In genomic region chr12:50084775-50085614, GRCh38 we compare ENCODE assay signal across 1 cellular context.
A peak's percentile ranks its signal among the peaks of the same experiment; 100 is the strongest.
TF ChIP-seq lines count a peak whose summit lies in the region.

SMARCD1 (plus strand) TSS chr12:50085342; CDS start chr12:50085370, 28 bp downstream.

TF ChIP-seq in HepG2, 621 proteins besides CTCF, POLR2A, EP300 and RAD21 (continued from another document and continues in another):
- peak; percentile 78 for TF ChIP-seq ZGPAT (CRISPR knock-in tag; IDR thresholded peaks at IDR 0.05)
- no peak for TF ChIP-seq NONO (IDR thresholded peaks at IDR 0.05)
- peak; percentile 67 for TF ChIP-seq NONO (CRISPR knock-in tag; conservative IDR thresholded peaks at IDR 0.05)
- no peak for TF ChIP-seq REPIN1 (CRISPR knock-in tag; IDR thresholded peaks at IDR 0.05; ENCODE audit: borderline replicate concordance, low read depth)
- TF ChIP-seq MATR3 (CRISPR knock-in tag; IDR thresholded peaks at IDR 0.05), result no peak
- no peak for TF ChIP-seq NAIF1 (CRISPR knock-in tag; IDR thresholded peaks at IDR 0.05; ENCODE audit: borderline replicate concordance)
- TF ChIP-seq CENPT (CRISPR knock-in tag; IDR thresholded peaks at IDR 0.05; ENCODE audit: low read depth), result no peak
- 0 out of 2 replicates have a peak, but pooled peaks have one; percentile 30 for TF ChIP-seq SALL2 (CRISPR knock-in tag; IDR thresholded peaks at IDR 0.05)
- no peak for TF ChIP-seq NR2F2 (IDR thresholded peaks at IDR 0.05; ENCODE audit: borderline replicate concordance, low read depth)
- peak; percentile 72; the same call in 1 of the 2 replicates for TF ChIP-seq DMAP1 (CRISPR knock-in tag; IDR thresholded peaks at IDR 0.05)
- no peak for TF ChIP-seq ZHX1 (CRISPR knock-in tag; IDR thresholded peaks at IDR 0.05; ENCODE audit: low read depth)
- no peak for TF ChIP-seq ARID3A (IDR thresholded peaks at IDR 0.05; ENCODE audit: low read depth, low read length)
- 0 out of 2 replicates have a peak, but pooled peaks have one; percentile 17 for TF ChIP-seq MAZ (IDR thresholded peaks at IDR 0.05; ENCODE audit: borderline replicate concordance, low read depth, low read length)
- TF ChIP-seq MAZ (CRISPR knock-in tag; IDR thresholded peaks at IDR 0.05; ENCODE audit: low read depth), result peak; percentile 63
- TF ChIP-seq PHF5A (CRISPR knock-in tag; IDR thresholded peaks at IDR 0.05; ENCODE audit: low read depth, unreplicated experiment), result no peak
- 0 out of 2 replicates have a peak, but pooled peaks have one; percentile 35 for TF ChIP-seq ZNF580 (CRISPR knock-in tag; IDR thresholded peaks at IDR 0.05; ENCODE audit: borderline replicate concordance, low read depth)
- TF ChIP-seq ZNF350 (CRISPR knock-in tag; IDR thresholded peaks at IDR 0.05; ENCODE audit: borderline replicate concordance, low read depth), result peak; percentile 44; the same call in 1 of the 2 replicates
- TF ChIP-seq ELF3 (CRISPR knock-in tag; IDR thresholded peaks at IDR 0.05), result peak; percentile 26; the same call in 1 of the 2 replicates
- TF ChIP-seq TBP (CRISPR knock-in tag; IDR thresholded peaks at IDR 0.05), result no peak
- no peak for TF ChIP-seq DNMT3B (CRISPR knock-in tag; conservative IDR thresholded peaks at IDR 0.05)
- peak; percentile 26; the same call in 1 of the 2 replicates for TF ChIP-seq PAXIP1 (CRISPR knock-in tag; conservative IDR thresholded peaks at IDR 0.05)
- TF ChIP-seq POGZ (CRISPR knock-in tag; IDR thresholded peaks at IDR 0.05), result peak; percentile 87
- peak; percentile 62 for TF ChIP-seq SRSF1 (optimal IDR thresholded peaks at IDR 0.05; ENCODE audit: low read depth, low read length)
- no peak for TF ChIP-seq JDP2 (CRISPR knock-in tag; IDR thresholded peaks at IDR 0.05; ENCODE audit: borderline replicate concordance)
- TF ChIP-seq ZNF142 (CRISPR knock-in tag; IDR thresholded peaks at IDR 0.05), result no peak
- no peak for TF ChIP-seq ZNF225 (CRISPR knock-in tag; IDR thresholded peaks at IDR 0.05)
- no peak for TF ChIP-seq ARID2 (CRISPR knock-in tag; IDR thresholded peaks at IDR 0.05; ENCODE audit: borderline replicate concordance)
- TF ChIP-seq SP4 (CRISPR knock-in tag; IDR thresholded peaks at IDR 0.05), result peak; percentile 65; the same call in 1 of the 2 replicates
- no peak for TF ChIP-seq ZFYVE20 (CRISPR knock-in tag; IDR thresholded peaks at IDR 0.05; ENCODE audit: borderline replicate concordance, low read depth)
- TF ChIP-seq ASH2L (IDR thresholded peaks at IDR 0.05; ENCODE audit: insufficient read length, low read depth, low read length), result peak; percentile 80
- 0 out of 2 replicates have a peak, but pooled peaks have one; percentile 31 for TF ChIP-seq YEATS4 (CRISPR knock-in tag; IDR thresholded peaks at IDR 0.05; ENCODE audit: borderline replicate concordance)
- TF ChIP-seq FOXO4 (CRISPR knock-in tag; conservative IDR thresholded peaks at IDR 0.05), result no peak
- TF ChIP-seq ZNF546 (CRISPR knock-in tag; conservative IDR thresholded peaks at IDR 0.05), result 0 out of 2 replicates have a peak, but pooled peaks have one; percentile 39
- peak; percentile 52; the same call in 1 of the 2 replicates for TF ChIP-seq ZNF747 (CRISPR knock-in tag; IDR thresholded peaks at IDR 0.05; ENCODE audit: borderline replicate concordance)
- TF ChIP-seq HCFC1 (IDR thresholded peaks at IDR 0.05; ENCODE audit: low read depth, low read length), result peak; percentile 44; the same call in 1 of the 2 replicates
- TF ChIP-seq NKX3-1 (CRISPR knock-in tag; IDR thresholded peaks at IDR 0.05), result no peak
- TF ChIP-seq ZSCAN20 (CRISPR knock-in tag; IDR thresholded peaks at IDR 0.05; ENCODE audit: borderline replicate concordance), result no peak
- peak; percentile 31; the same call in 1 of the 2 replicates for TF ChIP-seq MED13 (CRISPR knock-in tag; IDR thresholded peaks at IDR 0.05)
- no peak for TF ChIP-seq KLF9 (CRISPR knock-in tag; IDR thresholded peaks at IDR 0.05; ENCODE audit: low read depth)
- TF ChIP-seq ZMAT5 (CRISPR knock-in tag; IDR thresholded peaks at IDR 0.05; ENCODE audit: borderline replicate concordance, low read depth), result no peak
- TF ChIP-seq NR2C2 (CRISPR knock-in tag; IDR thresholded peaks at IDR 0.05; ENCODE audit: borderline replicate concordance), result peak; percentile 54; the same call in 1 of the 2 replicates
- TF ChIP-seq ZNF768 (CRISPR knock-in tag; IDR thresholded peaks at IDR 0.05), result no peak
- TF ChIP-seq CREM (IDR thresholded peaks at IDR 0.05), result peak; percentile 48
- TF ChIP-seq CREM (CRISPR knock-in tag; IDR thresholded peaks at IDR 0.05), result no peak
- peak; percentile 77; the same call in 1 of the 2 replicates for TF ChIP-seq KDM5A (IDR thresholded peaks at IDR 0.05; ENCODE audit: borderline replicate concordance, low read length)
